19 cellular contexts compared by ENCODE assay signal in the genomic region with DNA sequence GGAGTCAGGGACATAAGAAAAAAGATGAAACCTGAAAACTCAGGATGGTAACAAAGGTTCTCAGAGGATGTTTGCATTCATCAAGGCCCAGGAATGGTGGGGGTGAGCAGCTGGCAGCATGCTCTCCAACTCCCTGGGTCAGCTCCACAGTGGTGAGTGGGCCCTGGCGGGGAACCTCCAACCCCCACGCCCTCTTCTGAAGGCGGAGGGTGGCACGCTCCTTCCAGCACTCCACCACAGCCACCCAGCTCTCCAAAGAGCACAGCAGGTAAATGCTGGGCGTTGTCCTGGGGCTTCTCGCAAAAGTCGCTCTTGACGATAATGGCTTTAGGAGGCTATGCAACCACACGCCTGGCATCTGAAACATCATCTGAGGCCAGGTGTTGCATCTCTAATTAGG.
DNase-seq lines count a peak whose midpoint lies in the region; TF ChIP-seq lines count a peak whose summit lies in the region.
"Had no signal": no experiment of that assay in that cellular context is flagged by ENCODE, and none has a peak within 500 bp of the region (broad histone marks: within the 10 kb centered on the region; RNA-seq: fewer than 3 reads in every experiment).

No MANE protein-coding gene starts in this region.

- no peaks in the 10 kb centered on the region for H3K9me3 ChIP-seq in neural progenitor cell (ENCODE audit: low read depth)
- H3K9me3 ChIP-seq: BE2C, SJSA1 had no signal

- peak overlapping the region; percentile 47 for H3K4me2 ChIP-seq in neural progenitor cell

- no peaks in the 10 kb centered on the region for H3K9me3 Mint-ChIP-seq in neural progenitor cell
- H3K9me3 Mint-ChIP-seq: CD4-positive, CD25-positive, alpha-beta regulatory T cell had no signal

- H2AFZ ChIP-seq in neural progenitor cell (replicated peaks): no peak overlapping the region

- peak; percentile 88 for DNase-seq in DMS 273 (lab: John Stamatoyannopoulos, UW; ENCODE audit: unreplicated experiment)
- peak; percentile 64 to 94 (median 76) for DNase-seq in NCI-H1417 (lab: John Stamatoyannopoulos, UW)
- DNase-seq in NCI-H2171 treated with DMSO at 0.1 percent for 48 hours (lab: John Stamatoyannopoulos, UW): peak; percentile 97
- no peak for DNase-seq in neural progenitor cell (ENCODE audit: low spot score)
- DNase-seq in NCI-H774 (lab: John Stamatoyannopoulos, UW): no peak
- DNase-seq in foreskin fibroblast: no peak
- DNase-seq in NCI-H1092 (lab: John Stamatoyannopoulos, UW): no peak
- DNase-seq: BE2C; CD4-positive, CD25-positive, alpha-beta regulatory T cell; GOT3; HCEC 1CT; KG1; NCI-H1092 treated with DMSO at 0.1 percent for 48 hours; NCI-H2029; NCI-H446; NCI-H82; OCI-M1; T-helper 1 cell had no signal

- H3K4me1 Mint-ChIP-seq in neural progenitor cell: peaks cover 88% of the 10 kb centered on the region
- H3K4me1 Mint-ChIP-seq: CD4-positive, CD25-positive, alpha-beta regulatory T cell had no signal

- TF ChIP-seq CTCF in neural progenitor cell (IDR thresholded peaks at IDR 0.05) (no peak), foreskin fibroblast (IDR thresholded peaks at IDR 0.05; ENCODE audit: low read depth, low read length) (no peak)

- no peak overlapping the region for H3K4me3 Mint-ChIP-seq in neural progenitor cell
- H3K4me3 Mint-ChIP-seq: CD4-positive, CD25-positive, alpha-beta regulatory T cell had no signal

- H3F3A ChIP-seq in neural progenitor cell (ENCODE audit: low read depth): peaks cover 27% of the 10 kb centered on the region

- H3K4me3 ChIP-seq in neural progenitor cell (no peak overlapping the region), foreskin fibroblast (ENCODE audit: low read depth in 1 of 2, low read length in 2 of 2) (no peak overlapping the region)
- H3K4me3 ChIP-seq: SJSA1 had no signal

- peaks cover 3% of the 10 kb centered on the region for H3K27me3 Mint-ChIP-seq in neural progenitor cell (ENCODE audit: insufficient read depth, low read depth)
- H3K27me3 Mint-ChIP-seq: CD4-positive, CD25-positive, alpha-beta regulatory T cell had no signal

- H3K36me3 ChIP-seq in neural progenitor cell: no peaks in the 10 kb centered on the region
- H3K36me3 ChIP-seq: BE2C, SJSA1 had no signal

- peaks cover 3% of the 10 kb centered on the region for H3K36me3 Mint-ChIP-seq in neural progenitor cell
- H3K36me3 Mint-ChIP-seq: CD4-positive, CD25-positive, alpha-beta regulatory T cell had no signal

- peaks cover 95% of the 10 kb centered on the region for H4K20me1 ChIP-seq in neural progenitor cell (ENCODE audit: low read depth)

- peak overlapping the region; percentile 93 for H3K27ac Mint-ChIP-seq in neural progenitor cell
- H3K27ac Mint-ChIP-seq: CD4-positive, CD25-positive, alpha-beta regulatory T cell had no signal

- H3K4me1 ChIP-seq in neural progenitor cell: peaks cover 50% of the 10 kb centered on the region

- no peaks in the 10 kb centered on the region for H3K27me3 ChIP-seq in neural progenitor cell
- H3K27me3 ChIP-seq: BE2C, SJSA1 had no signal

- no peak overlapping the region for H3K27ac ChIP-seq in neural progenitor cell
- H3K27ac ChIP-seq: SJSA1 had no signal

- H3K79me2 ChIP-seq in neural progenitor cell (ENCODE audit: low read depth): peaks cover 5% of the 10 kb centered on the region

- H3K9ac ChIP-seq in neural progenitor cell: no peak overlapping the region

Comparison
In these comparisons a context has a peak if more than half of its experiments do, and no peak if none do; other contexts are left out.
1. DNase-seq: peak in DMS 273 (single experiment), NCI-H1417 (3 of 3) and NCI-H2171 treated with DMSO at 0.1 percent for 48 hours (single experiment); none in neural progenitor cell (single experiment), NCI-H774 (single experiment), foreskin fibroblast (0 of 2) and NCI-H1092 (single experiment).